In genomic region chr9:96448546-96449170, GRCh38 we compare ENCODE assay signal across 18 cellular contexts. TPM values are rescaled to one million over a fixed set of nuclear protein-coding genes. Genes with fewer than 3 reads are reported as not detected.
A peak's percentile ranks its signal among the peaks of the same experiment; 100 is the strongest.
DNase-seq lines count a peak whose midpoint lies in the region; ATAC-seq and TF ChIP-seq lines count a peak whose summit lies in the region.
"Had no signal": no experiment of that assay in that cellular context is flagged by ENCODE, and none has a peak within 500 bp of the region (broad histone marks: within the 10 kb centered on the region; RNA-seq: fewer than 3 reads in every experiment).

No MANE protein-coding gene starts in this region.

- H3K9ac ChIP-seq in PC-3 (ENCODE audit: low read length) = no peak overlapping the region

- peak overlapping the region; percentile 81 for H3K4me3 Mint-ChIP-seq in CD8-positive, alpha-beta T cell
- peak overlapping the region; percentile 86 for H3K4me3 Mint-ChIP-seq in endothelial cell (ENCODE audit: unreplicated experiment)
- H3K4me3 Mint-ChIP-seq in progenitor cell of endocrine pancreas (ENCODE audit: low read depth) = peak overlapping the region; percentile 75

- no peak for TF ChIP-seq POLR2A in sigmoid colon (IDR thresholded peaks at IDR 0.05)

- 82 to 89% methylated on average over 11 of the region's 11 CpGs for WGBS in sigmoid colon, 2 donors

- no peaks in the 10 kb centered on the region for H3K9me3 ChIP-seq in CD8-positive, alpha-beta T cell (ENCODE audit: low read length)
- no peaks in the 10 kb centered on the region for H3K9me3 ChIP-seq in PC-3 (ENCODE audit: low read length)
- H3K9me3 ChIP-seq in sigmoid colon = no peaks in the 10 kb centered on the region

- no peaks in the 10 kb centered on the region for H3K9me3 Mint-ChIP-seq in CD8-positive, alpha-beta T cell
- no peaks in the 10 kb centered on the region for H3K9me3 Mint-ChIP-seq in endothelial cell (ENCODE audit: unreplicated experiment)
- no peaks in the 10 kb centered on the region for H3K9me3 Mint-ChIP-seq in progenitor cell of endocrine pancreas (ENCODE audit: low read depth)
- H3K9me3 Mint-ChIP-seq: activated CD4-positive, alpha-beta memory T cell treated with anti-CD3 and anti-CD28 coated beads for 36 hours; dendritic cell treated with granulocyte-macrophage colony-stimulating factor and Interleukin-4, amounts not matched to agents 40 ng/mL and 50 ng/mL, for 4 days; HFFc6; immature natural killer cell had no signal

- no peak overlapping the region for H3K27ac Mint-ChIP-seq in CD8-positive, alpha-beta T cell
- H3K27ac Mint-ChIP-seq in endothelial cell (ENCODE audit: unreplicated experiment) = no peak overlapping the region
- no peak overlapping the region for H3K27ac Mint-ChIP-seq in progenitor cell of endocrine pancreas
- H3K27ac Mint-ChIP-seq: activated CD4-positive, alpha-beta memory T cell treated with anti-CD3 and anti-CD28 coated beads for 36 hours; dendritic cell treated with granulocyte-macrophage colony-stimulating factor and Interleukin-4, amounts not matched to agents 40 ng/mL and 50 ng/mL, for 4 days had no signal

- no TSS peak for BruUV-seq in PC-3 (replicated peaks; lab: Mats Ljungman, UMichigan)

- no peaks in the 10 kb centered on the region for H3F3A ChIP-seq in PC-3 (ENCODE audit: low read length, unreplicated experiment)

- no peaks in the 10 kb centered on the region for H3K27me3 Mint-ChIP-seq in CD8-positive, alpha-beta T cell (ENCODE audit: low read depth)
- H3K27me3 Mint-ChIP-seq in endothelial cell (ENCODE audit: unreplicated experiment) = peaks cover 6% of the 10 kb centered on the region
- peaks cover 26% of the 10 kb centered on the region for H3K27me3 Mint-ChIP-seq in progenitor cell of endocrine pancreas

- no peak for TF ChIP-seq EP300 in sigmoid colon (IDR thresholded peaks at IDR 0.05)

- no peak overlapping the region for H3K27ac ChIP-seq in CD8-positive, alpha-beta T cell (ENCODE audit: low read depth, low read length)
- H3K27ac ChIP-seq in PC-3 (ENCODE audit: low read length) = no peak overlapping the region
- peak overlapping the region in 1 of 4 donors; percentile 92 for H3K27ac ChIP-seq in sigmoid colon
- H3K27ac ChIP-seq: C4-2B, epithelial cell of prostate had no signal

- no peak overlapping the region for H3K4me3 ChIP-seq in CD8-positive, alpha-beta T cell (ENCODE audit: low read depth, low read length)
- H3K4me3 ChIP-seq in PC-3 (ENCODE audit: low read length) = no peak overlapping the region
- H3K4me3 ChIP-seq in sigmoid colon = no peak overlapping the region

- H4K20me1 ChIP-seq in PC-3 (ENCODE audit: low read length) = no peaks in the 10 kb centered on the region

- TF ChIP-seq CTCF in CD8-positive, alpha-beta T cell (IDR thresholded peaks at IDR 0.05) = no peak
- TF ChIP-seq CTCF in PC-3 (conservative IDR thresholded peaks at IDR 0.05; ENCODE audit: low read depth, low read length) = no peak
- TF ChIP-seq CTCF in endothelial cell (IDR thresholded peaks at IDR 0.05; ENCODE audit: unreplicated experiment) = no peak
- TF ChIP-seq CTCF in progenitor cell of endocrine pancreas (IDR thresholded peaks at IDR 0.05; ENCODE audit: unreplicated experiment) = no peak
- TF ChIP-seq CTCF in sigmoid colon (IDR thresholded peaks at IDR 0.05) = no peak

- H3K36me3 Mint-ChIP-seq in CD8-positive, alpha-beta T cell = peaks cover 6% of the 10 kb centered on the region
- H3K36me3 Mint-ChIP-seq in endothelial cell (ENCODE audit: low read depth, unreplicated experiment) = peaks cover 4% of the 10 kb centered on the region
- no peaks in the 10 kb centered on the region for H3K36me3 Mint-ChIP-seq in progenitor cell of endocrine pancreas (ENCODE audit: insufficient read depth)

- H3K4me1 Mint-ChIP-seq in CD8-positive, alpha-beta T cell (ENCODE audit: low read depth) = peaks cover 20% of the 10 kb centered on the region
- H3K4me1 Mint-ChIP-seq in endothelial cell (ENCODE audit: unreplicated experiment) (peaks cover 6% of the 10 kb centered on the region), progenitor cell of endocrine pancreas (ENCODE audit: low read depth) (peaks cover 11% of the 10 kb centered on the region)

- ATAC-seq in CD8-positive, alpha-beta T cell = no peak
- ATAC-seq in PC-3 = no peak

- peaks cover 22% of the 10 kb centered on the region for H3K79me2 ChIP-seq in PC-3 (ENCODE audit: low read length)

- DNase-seq in CD8-positive, alpha-beta T cell = no peak
- DNase-seq in PC-3 (no peak), endothelial cell (ENCODE audit: low spot score) (no peak), progenitor cell of endocrine pancreas (ENCODE audit: low spot score, unreplicated experiment) (no peak), HPDE6-E6E7 (ENCODE audit: extremely low spot score) (no peak), foreskin melanocyte (no peak), sigmoid colon (no peak)
- DNase-seq: activated CD4-positive, alpha-beta memory T cell treated with anti-CD3 and anti-CD28 coated beads for 36 hours; DND-41; HFFc6; immature natural killer cell; IMR-90; NCI-H2081; stimulated activated CD4-positive, alpha-beta T cell treated with anti-CD3 and anti-CD28 coated beads, Interleukin-4, amount 100 ng/mL, for 24 hours; stimulated activated CD8-positive, alpha-beta memory T cell treated with anti-CD3 and anti-CD28 coated beads, Interleukin-4, amount 100 ng/mL, for 48 hours had no signal

- no peaks in the 10 kb centered on the region for H3K36me3 ChIP-seq in CD8-positive, alpha-beta T cell (ENCODE audit: insufficient read depth, low read length)
- H3K36me3 ChIP-seq in PC-3 (ENCODE audit: low read depth, low read length) (no peaks in the 10 kb centered on the region), sigmoid colon (no peaks in the 10 kb centered on the region)

- no peaks in the 10 kb centered on the region for H3K9me2 ChIP-seq in PC-3 (replicated peaks; ENCODE audit: low read length)

- CTCF ChIA-PET in CD8-positive, alpha-beta T cell (lab: Charles Lee) = interaction anchor here (1.4 kb wide), 2 partner anchors 50 to 122 kb away, joined by 5 to 6 read pairs; no protein-coding TSS in a partner anchor
- CTCF ChIA-PET in PC-3 (lab: Charles Lee) = no interaction called here

- H3K4me2 ChIP-seq in PC-3 (ENCODE audit: low read length) = no peak overlapping the region; the same call in 1 of the 2 replicates

- H2AFZ ChIP-seq in PC-3 (ENCODE audit: low read length) = 0 out of 2 replicates have a peak overlapping the region, but pooled peaks have one; percentile 83

- H3K27me3 ChIP-seq in CD8-positive, alpha-beta T cell (ENCODE audit: insufficient read depth, low read length) = no peaks in the 10 kb centered on the region
- H3K27me3 ChIP-seq in PC-3 (ENCODE audit: low read length) = no peaks in the 10 kb centered on the region
- no peaks in the 10 kb centered on the region for H3K27me3 ChIP-seq in sigmoid colon

- POLR2A ChIA-PET in CD8-positive, alpha-beta T cell (lab: Charles Lee) = interaction anchor here (1.6 to 3.6 kb wide), 2 partner anchors 11 to 31 kb away, joined by 6 to 38 read pairs; partner anchors contain the start of gene ZNF367
- POLR2A ChIA-PET in PC-3 (lab: Charles Lee; ENCODE audit: unreplicated experiment) = interaction anchor here (0.7 kb wide), 1 partner anchor 28 kb away, joined by 3 read pairs; no protein-coding TSS in a partner anchor

- intact Hi-C loops in CD8-positive, alpha-beta T cell (cut with DNase I, micrococcal nuclease) = loop anchor here (2.0 to 10.0 kb wide), 3 partner anchors 124 to 1724 kb away; partner anchors contain the start of genes PRXL2C (in 2 of the 2) and AOPEP (in 1 of the 2)
- intact Hi-C loops in PC-3 (cut with micrococcal nuclease) (no loop called here), sigmoid colon (cut with DNase I) (loop anchor here (5.0 kb wide), 1 partner anchor 169 kb away; the partner anchor contains the start of gene CDC14B)

- H3K4me1 ChIP-seq in CD8-positive, alpha-beta T cell (ENCODE audit: insufficient read depth, low read length) = peaks cover 12% of the 10 kb centered on the region
- peaks cover 18% of the 10 kb centered on the region for H3K4me1 ChIP-seq in PC-3 (ENCODE audit: insufficient read depth, low read length)
- H3K4me1 ChIP-seq in sigmoid colon = peaks cover 0 to 20% (median 8%) of the 10 kb centered on the region in 4 donors

RNA-seq across cellular contexts. Expression of gene HABP4, which starts 1.3 kb away (rescaled TPM):
- total RNA-seq in CD8-positive, alpha-beta T cell = 10 to 100 TPM; 31.9 to 32.6 TPM
- 6.6 and 9.2 TPM in 2 replicates for total RNA-seq in PC-3 (2014; rRNA removed)
- total RNA-seq in endothelial cell (ENCODE audit: unreplicated experiment) = 7.5 TPM
- 15.5 and 17.7 TPM in 2 replicates for total RNA-seq in progenitor cell of endocrine pancreas
- 10 to 100 TPM; 12.5 to 23.5 (median 18.6) TPM for total RNA-seq in sigmoid colon
- polyA plus RNA-seq in sigmoid colon = 1 to 10 TPM; 2.5 to 9.0 (median 5.6) TPM

RNA-seq across cellular contexts. Expression of gene ZNF367, which starts 30.5 kb away (rescaled TPM):
- 1 to 10 TPM; 6.1 to 6.4 TPM for total RNA-seq in CD8-positive, alpha-beta T cell
- 10.8 and 14.0 TPM in 2 replicates for total RNA-seq in PC-3 (2014; rRNA removed)
- 2.2 TPM for total RNA-seq in endothelial cell (ENCODE audit: unreplicated experiment)
- 5.3 and 5.7 TPM in 2 replicates for total RNA-seq in progenitor cell of endocrine pancreas
- 1 to 10 TPM in 3 of 4 donors, under 1 TPM in 1; 0.28 to 1.4 (median 1.3) TPM for total RNA-seq in sigmoid colon
- polyA plus RNA-seq in sigmoid colon = 1 to 10 TPM in 2 of 3 donors, under 1 TPM in 1; 0.60 to 3.5 (median 1.8) TPM
